ENCODE assay signal across 8 cellular contexts in genomic region chr1:26530898-26531598, GRCh38. TPM values are rescaled to one million over a fixed set of nuclear protein-coding genes. Genes with fewer than 3 reads are reported as not detected.
DNase-seq lines count a peak whose midpoint lies in the region; FAIRE-seq and TF ChIP-seq lines count a peak whose summit lies in the region.

No MANE protein-coding gene starts in this region.

- TF ChIP-seq CTCF in CD14-positive monocyte (IDR thresholded peaks at IDR 0.05) (peak; percentile 20), astrocyte of the cerebellum (IDR thresholded peaks at IDR 0.05; ENCODE audit: low read depth, low read length, missing control alignments) (peak; percentile 47)

- H3K27ac ChIP-seq in layer of hippocampus (ENCODE audit: low read depth, low read length) = peak overlapping the region; percentile 35

- H3K27me3 ChIP-seq in layer of hippocampus (ENCODE audit: control insufficient read depth, insufficient read depth, low read length) = no peaks in the 10 kb centered on the region

- FAIRE-seq in GM12892 (lab: Jason Lieb, UNC) = peak; percentile 78

- H3K4me3 Mint-ChIP-seq in CD14-positive monocyte = peak overlapping the region; percentile 83 to 91

- in situ Hi-C loops in astrocyte of the cerebellum (cut with HindIII; ENCODE audit: low sequenced_read_pairs) = no loop called here

- peaks cover 0 to 3% (median 0%) of the 10 kb centered on the region in 7 donors for H3K9me3 Mint-ChIP-seq in CD14-positive monocyte

- DNase-seq in CD14-positive monocyte (ENCODE audit: low spot score) = no peak
- no peak for DNase-seq in GM12892 (ENCODE audit: insufficient read length)
- DNase-seq in NCI-H2227 treated with DMSO at 0.1 percent for 48 hours (lab: John Stamatoyannopoulos, UW) = peak; percentile 41
- peak; percentile 45 for DNase-seq in astrocyte of the cerebellum (ENCODE audit: low read depth)
- peak; percentile 62 for DNase-seq in ureter (ENCODE audit: low spot score)
- DNase-seq in pons (ENCODE audit: low spot score) = no peak
- no peak for DNase-seq in effector CD4-positive, alpha-beta T cell

- intact Hi-C loops in CD14-positive monocyte (cut with micrococcal nuclease) = no loop called here

- H3K27me3 Mint-ChIP-seq in CD14-positive monocyte (ENCODE audit: low read depth in 3 of 3) = peaks cover 0 to 5% (median 4%) of the 10 kb centered on the region in 3 donors

- peaks cover 31% of the 10 kb centered on the region for H3K4me1 Mint-ChIP-seq in CD14-positive monocyte

- no peak for TF ChIP-seq POLR2A in GM12892 (IDR thresholded peaks at IDR 0.05; ENCODE audit: low read depth, low read length)

- no peak overlapping the region for H3K27ac Mint-ChIP-seq in CD14-positive monocyte

- no peaks in the 10 kb centered on the region for H3K36me3 Mint-ChIP-seq in CD14-positive monocyte

- H3K4me3 ChIP-seq in astrocyte of the cerebellum (ENCODE audit: low read depth, low read length) = peak overlapping the region; percentile 53

RNA-seq across cellular contexts. Expression of gene RPS6KA1, which starts 1.5 kb away (rescaled TPM):
- polyA plus RNA-seq in CD14-positive monocyte = 100 to 1,000 TPM; 188 to 189 TPM
- polyA plus RNA-seq in GM12892 (2012; ENCODE audit: missing spikeins) = 56.6 TPM
- 23.2 TPM for total RNA-seq in ureter

RNA-seq across cellular contexts. Expression of gene HMGN2, which starts 58.8 kb away (rescaled TPM):
- 100 to 1,000 TPM; 555 to 575 TPM for polyA plus RNA-seq in CD14-positive monocyte
- polyA plus RNA-seq in GM12892 (2012; ENCODE audit: missing spikeins) = 621 TPM
- 400 TPM for total RNA-seq in ureter

Comparison
In these comparisons a context has a peak if more than half of its experiments do, and no peak if none do; other contexts are left out.
1. DNase-seq: peak in NCI-H2227 treated with DMSO at 0.1 percent for 48 hours (single experiment), astrocyte of the cerebellum (single experiment) and ureter (single experiment); none in CD14-positive monocyte (single experiment), GM12892 (single experiment), pons (single experiment) and effector CD4-positive, alpha-beta T cell (single experiment).